ENCODE assay signal across 20 cellular contexts in genomic region chr10:26612151-26612915, GRCh38.
DNase-seq lines count a peak whose midpoint lies in the region; ATAC-seq, FAIRE-seq and TF ChIP-seq lines count a peak whose summit lies in the region.
"Had no signal": no experiment of that assay in that cellular context is flagged by ENCODE, and none has a peak within 500 bp of the region (broad histone marks: within the 10 kb centered on the region; RNA-seq: fewer than 3 reads in every experiment).

No MANE protein-coding gene starts in this region.

- H3K4me3 ChIP-seq in breast epithelium, result no peak overlapping the region
- no peak overlapping the region for H3K4me3 ChIP-seq in lower lobe of right lung

- no peaks in the 10 kb centered on the region for H3K27me3 ChIP-seq in breast epithelium
- no peaks in the 10 kb centered on the region for H3K27me3 ChIP-seq in lower lobe of right lung (ENCODE audit: low read depth)

- TF ChIP-seq POLR2A in breast epithelium (IDR thresholded peaks at IDR 0.05), result no peak

- DNase-seq in MCF 10A (ENCODE audit: unreplicated experiment) (peak; percentile 41), breast epithelium (ENCODE audit: low spot score in 2 of 2) (no peak), lower lobe of right lung (no peak), cerebellar cortex (ENCODE audit: low spot score) (no peak), frontal cortex (ENCODE audit: low spot score in 2 of 2) (no peak), GDM1 (lab: John Stamatoyannopoulos, UW) (no peak)
- DNase-seq in activated CD8-positive, alpha-beta T cell treated with anti-CD3 and anti-CD28 coated beads, Interleukin-2, amount 10 ng/mL, durations not matched to agents 7 days and 5 days, result no peak
- DNase-seq: 8988T, GOT3, Kasumi-1, NCI-H1092 treated with DMSO at 0.1 percent for 48 hours, NCI-H146, NCI-H2081, NCI-H2171 treated with DMSO at 0.1 percent for 48 hours, NCI-H446 treated with DMSO at 0.1 percent for 48 hours had no signal

- H3K36me3 ChIP-seq in breast epithelium (no peaks in the 10 kb centered on the region), lower lobe of right lung (no peaks in the 10 kb centered on the region)

- no peak overlapping the region for H3K27ac ChIP-seq in breast epithelium
- no peak overlapping the region for H3K27ac ChIP-seq in lower lobe of right lung

- POLR2A ChIA-PET in MCF 10A (lab: Yijun Ruan, JAX), result interaction anchor here (1.5 to 1.9 kb wide), 2 partner anchors 9 to 85 kb away, joined by 5 to 6 read pairs; partner anchors contain the start of gene PDSS1
- POLR2A ChIA-PET in activated CD8-positive, alpha-beta T cell treated with anti-CD3 and anti-CD28 coated beads, Interleukin-2, amount 10 ng/mL, durations not matched to agents 7 days and 5 days (lab: Charles Lee), result no interaction called here

- no peaks in the 10 kb centered on the region for H3K36me3 Mint-ChIP-seq in MCF 10A (ENCODE audit: insufficient read depth, unreplicated experiment)
- no peaks in the 10 kb centered on the region for H3K36me3 Mint-ChIP-seq in activated CD8-positive, alpha-beta T cell treated with anti-CD3 and anti-CD28 coated beads, Interleukin-2, amount 10 ng/mL, durations not matched to agents 7 days and 5 days (ENCODE audit: low read depth)
- H3K36me3 Mint-ChIP-seq: CD14-positive monocyte had no signal

- no peak for FAIRE-seq in frontal cortex (lab: Jason Lieb, UNC)

- H3K4me1 Mint-ChIP-seq in MCF 10A (ENCODE audit: insufficient read depth, unreplicated experiment), result no peaks in the 10 kb centered on the region
- H3K4me1 Mint-ChIP-seq in activated CD8-positive, alpha-beta T cell treated with anti-CD3 and anti-CD28 coated beads, Interleukin-2, amount 10 ng/mL, durations not matched to agents 7 days and 5 days (ENCODE audit: low read depth), result no peaks in the 10 kb centered on the region
- H3K4me1 Mint-ChIP-seq: CD14-positive monocyte had no signal

- intact Hi-C loops in MCF 10A (cut with micrococcal nuclease), result no loop called here
- intact Hi-C loops in breast epithelium (cut with DNase I; ENCODE audit: low total_unique reads), result no loop called here
- intact Hi-C loops in lower lobe of right lung (cut with DNase I), result no loop called here

- BruUV-seq in MCF 10A (replicated peaks; lab: Mats Ljungman, UMichigan), result no TSS peak

- H3K4me3 Mint-ChIP-seq in MCF 10A (ENCODE audit: unreplicated experiment), result no peak overlapping the region
- no peak overlapping the region for H3K4me3 Mint-ChIP-seq in activated CD8-positive, alpha-beta T cell treated with anti-CD3 and anti-CD28 coated beads, Interleukin-2, amount 10 ng/mL, durations not matched to agents 7 days and 5 days
- H3K4me3 Mint-ChIP-seq: CD14-positive monocyte had no signal

- CTCF ChIA-PET in MCF 10A (lab: Yijun Ruan, JAX), result interaction anchor here (0.8 kb wide), 1 partner anchor 9 kb away, joined by 3 read pairs; no protein-coding TSS in a partner anchor
- CTCF ChIA-PET in activated CD8-positive, alpha-beta T cell treated with anti-CD3 and anti-CD28 coated beads, Interleukin-2, amount 10 ng/mL, durations not matched to agents 7 days and 5 days (lab: Charles Lee), result interaction anchor here (1.5 kb wide), 1 partner anchor 269 kb away, joined by 5 read pairs; no protein-coding TSS in a partner anchor

- no peaks in the 10 kb centered on the region for H3K9me3 ChIP-seq in breast epithelium
- no peaks in the 10 kb centered on the region for H3K9me3 ChIP-seq in lower lobe of right lung

- no peaks in the 10 kb centered on the region for H3K4me1 ChIP-seq in breast epithelium
- no peaks in the 10 kb centered on the region for H3K4me1 ChIP-seq in lower lobe of right lung

- no peak for TF ChIP-seq CTCF in MCF 10A (IDR thresholded peaks at IDR 0.05; ENCODE audit: unreplicated experiment)
- TF ChIP-seq CTCF in breast epithelium (IDR thresholded peaks at IDR 0.05), result no peak
- TF ChIP-seq CTCF in lower lobe of right lung (IDR thresholded peaks at IDR 0.05), result no peak

- H3K27ac Mint-ChIP-seq in MCF 10A (ENCODE audit: low read depth, unreplicated experiment), result no peak overlapping the region
- H3K27ac Mint-ChIP-seq in activated CD8-positive, alpha-beta T cell treated with anti-CD3 and anti-CD28 coated beads, Interleukin-2, amount 10 ng/mL, durations not matched to agents 7 days and 5 days, result no peak overlapping the region
- H3K27ac Mint-ChIP-seq: CD14-positive monocyte had no signal

- H3K27me3 Mint-ChIP-seq in MCF 10A (ENCODE audit: insufficient read depth, unreplicated experiment), result peaks cover 24% of the 10 kb centered on the region
- peaks cover 7% of the 10 kb centered on the region for H3K27me3 Mint-ChIP-seq in activated CD8-positive, alpha-beta T cell treated with anti-CD3 and anti-CD28 coated beads, Interleukin-2, amount 10 ng/mL, durations not matched to agents 7 days and 5 days (ENCODE audit: low read depth)

- H3K9me3 Mint-ChIP-seq in MCF 10A (ENCODE audit: unreplicated experiment), result no peaks in the 10 kb centered on the region
- no peaks in the 10 kb centered on the region for H3K9me3 Mint-ChIP-seq in activated CD8-positive, alpha-beta T cell treated with anti-CD3 and anti-CD28 coated beads, Interleukin-2, amount 10 ng/mL, durations not matched to agents 7 days and 5 days (ENCODE audit: insufficient read depth)

- peak; percentile 96 for ATAC-seq in esophagus mucosa
- peak; percentile 32 to 61 for ATAC-seq in lower lobe of right lung
- ATAC-seq in activated CD8-positive, alpha-beta T cell treated with anti-CD3 and anti-CD28 coated beads, Interleukin-2, amount 10 ng/mL, durations not matched to agents 7 days and 5 days, result no peak
- ATAC-seq: HCT116, Panc1, Right ventricle myocardium inferior had no signal
